18 cellular contexts compared by ENCODE assay signal in genomic region chr9:94081435-94081834, GRCh38.
"Had no signal": no experiment of that assay in that cellular context is flagged by ENCODE, and none has a peak within 500 bp of the region (broad histone marks: within the 10 kb centered on the region; RNA-seq: fewer than 3 reads in every experiment).

No MANE protein-coding gene starts in this region.

- H2AFZ ChIP-seq: hepatocyte had no signal

- H3K36me3 ChIP-seq: adrenal gland, neutrophil, pancreas, spleen had no signal

- H3K27ac ChIP-seq: adrenal gland, hepatocyte, neutrophil, pancreas, spleen had no signal

- H3K9me3 Mint-ChIP-seq: activated CD4-positive, alpha-beta T cell treated with anti-CD3 and anti-CD28 coated beads, Interleukin-2, amount 10 ng/mL, durations not matched to agents 7 days and 5 days; activated naive CD4-positive, alpha-beta T cell treated with anti-CD3 and anti-CD28 coated beads, Interleukin-2, amount 50 U/mL, for 72 hours; effector memory CD8-positive, alpha-beta T cell; naive thymus-derived CD8-positive, alpha-beta T cell; type B pancreatic cell; WTC11 had no signal

- ATAC-seq: activated CD8-positive, alpha-beta T cell treated with anti-CD3 and anti-CD28 coated beads, Interleukin-2, amount 10 ng/mL, durations not matched to agents 7 days and 5 days; effector memory CD8-positive, alpha-beta T cell; naive thymus-derived CD8-positive, alpha-beta T cell; pancreas; WTC11 had no signal

- H3K9me3 ChIP-seq: adrenal gland, neutrophil, pancreas, spleen had no signal

- H3K4me2 ChIP-seq: hepatocyte had no signal

- H3K36me3 Mint-ChIP-seq: activated naive CD4-positive, alpha-beta T cell treated with anti-CD3 and anti-CD28 coated beads, Interleukin-2, amount 50 U/mL, for 72 hours; WTC11 had no signal

- H3K79me2 ChIP-seq: hepatocyte had no signal

- H3K27me3 ChIP-seq: adrenal gland, hepatocyte, neutrophil, pancreas, spleen had no signal

- H3K4me3 ChIP-seq: adrenal gland, hepatocyte, pancreas, spleen had no signal

- DNase-seq: activated CD4-positive, alpha-beta T cell treated with anti-CD3 and anti-CD28 coated beads, Interleukin-2, amount 10 ng/mL, durations not matched to agents 7 days and 5 days; activated CD8-positive, alpha-beta memory T cell treated with anti-CD3 and anti-CD28 coated beads, Interleukin-2, amount 50 U/mL, for 48 hours; activated CD8-positive, alpha-beta T cell treated with anti-CD3 and anti-CD28 coated beads, Interleukin-2, amount 10 ng/mL, durations not matched to agents 7 days and 5 days; activated gamma-delta T cell treated with Interleukin-2 at 50 U/mL for 16 hours; adrenal gland; dermis blood vessel endothelial cell; effector memory CD8-positive, alpha-beta T cell; naive thymus-derived CD8-positive, alpha-beta T cell; pancreas; spleen; stimulated activated CD4-positive, alpha-beta T cell treated with anti-CD3 and anti-CD28 coated beads, Interleukin-4, amount 100 ng/mL, for 4 hours; stimulated activated naive CD4-positive, alpha-beta T cell; SW 1271 had no signal

- H3K27ac Mint-ChIP-seq: activated CD4-positive, alpha-beta T cell treated with anti-CD3 and anti-CD28 coated beads, Interleukin-2, amount 10 ng/mL, durations not matched to agents 7 days and 5 days; activated CD8-positive, alpha-beta T cell treated with anti-CD3 and anti-CD28 coated beads, Interleukin-2, amount 10 ng/mL, durations not matched to agents 7 days and 5 days; activated naive CD4-positive, alpha-beta T cell treated with anti-CD3 and anti-CD28 coated beads, Interleukin-2, amount 50 U/mL, for 72 hours; effector memory CD8-positive, alpha-beta T cell; naive thymus-derived CD8-positive, alpha-beta T cell; type B pancreatic cell; WTC11 had no signal

- H3K27me3 Mint-ChIP-seq: activated CD4-positive, alpha-beta T cell treated with anti-CD3 and anti-CD28 coated beads, Interleukin-2, amount 10 ng/mL, durations not matched to agents 7 days and 5 days; effector memory CD8-positive, alpha-beta T cell; naive thymus-derived CD8-positive, alpha-beta T cell; type B pancreatic cell had no signal

- H3K4me3 Mint-ChIP-seq: activated CD4-positive, alpha-beta T cell treated with anti-CD3 and anti-CD28 coated beads, Interleukin-2, amount 10 ng/mL, durations not matched to agents 7 days and 5 days; activated CD8-positive, alpha-beta T cell treated with anti-CD3 and anti-CD28 coated beads, Interleukin-2, amount 10 ng/mL, durations not matched to agents 7 days and 5 days; effector memory CD8-positive, alpha-beta T cell; naive thymus-derived CD8-positive, alpha-beta T cell; type B pancreatic cell; WTC11 had no signal
